Comparison of ENCODE assay signal across 26 cellular contexts in genomic region chr2:79831919-79832318, GRCh38.
A peak's percentile ranks its signal among the peaks of the same experiment; 100 is the strongest.
DNase-seq lines count a peak whose midpoint lies in the region; ATAC-seq and TF ChIP-seq lines count a peak whose summit lies in the region.
"Had no signal": no experiment of that assay in that cellular context is flagged by ENCODE, and none has a peak within 500 bp of the region (broad histone marks: within the 10 kb centered on the region; RNA-seq: fewer than 3 reads in every experiment).

No MANE protein-coding gene starts in this region.

- H3K27ac ChIP-seq in ectodermal cell (ENCODE audit: insufficient read depth, low read depth, low read length, poor library complexity, severe bottlenecking) = peak overlapping the region; percentile 61
- H3K27ac ChIP-seq in effector memory CD4-positive, alpha-beta T cell (ENCODE audit: insufficient read depth, low read length, poor library complexity, severe bottlenecking) = no peak overlapping the region
- H3K27ac ChIP-seq: 22Rv1, cardiac muscle cell, gastrocnemius medialis, pancreas, right atrium auricular region, spleen had no signal

- H3K36me3 ChIP-seq in ectodermal cell (ENCODE audit: control insufficient read depth, insufficient read depth, low read length) = no peaks in the 10 kb centered on the region
- no peaks in the 10 kb centered on the region for H3K36me3 ChIP-seq in effector memory CD4-positive, alpha-beta T cell (ENCODE audit: control insufficient read depth, insufficient read depth, low read length)
- H3K36me3 ChIP-seq: cardiac muscle cell, gastrocnemius medialis, pancreas, right atrium auricular region, spleen had no signal

- no peak overlapping the region for H3K4me3 ChIP-seq in ectodermal cell (ENCODE audit: insufficient read depth, low read depth, low read length)
- no peak overlapping the region for H3K4me3 ChIP-seq in effector memory CD4-positive, alpha-beta T cell (ENCODE audit: insufficient read depth, low read depth, low read length, poor library complexity, severe bottlenecking)
- H3K4me3 ChIP-seq: cardiac muscle cell, gastrocnemius medialis, K562, pancreas, right atrium auricular region, spleen had no signal

- DNase-seq in NCI-H345 (lab: John Stamatoyannopoulos, UW) (peak; percentile 20), NCI-H345 treated with DMSO at 0.1 percent for 48 hours (lab: John Stamatoyannopoulos, UW; ENCODE audit: unreplicated experiment) (no peak), nephron progenitor cell (no peak), HuH-7.5 (ENCODE audit: low spot score) (no peak), NOMO-1 (lab: John Stamatoyannopoulos, UW; ENCODE audit: unreplicated experiment in 2 of 2) (no peak)
- DNase-seq in effector memory CD4-positive, alpha-beta T cell = no peak
- DNase-seq: activated CD8-positive, alpha-beta T cell treated with anti-CD3 and anti-CD28 coated beads for 36 hours; activated naive CD4-positive, alpha-beta T cell treated with anti-CD3 and anti-CD28 coated beads, Interleukin-2, amount 50 U/mL, for 16 hours; CD4-positive, CD25-positive, alpha-beta regulatory T cell; gastrocnemius medialis; HFFc6; naive thymus-derived CD4-positive, alpha-beta T cell; NCI-H187; NCI-H2227 treated with DMSO at 0.1 percent for 48 hours; NCI-H82; pancreas; SK-N-SH; spleen; T-helper 2 cell had no signal

- 68 to 74% methylated on average over 3 of the region's 3 CpGs for WGBS in ectodermal cell, 2 experiments

- no peak for TF ChIP-seq CTCF in nephron progenitor cell (IDR thresholded peaks at IDR 0.05)

- no peaks in the 10 kb centered on the region for H3K9me3 ChIP-seq in ectodermal cell (ENCODE audit: control insufficient read depth, low read length)
- no peaks in the 10 kb centered on the region for H3K9me3 ChIP-seq in effector memory CD4-positive, alpha-beta T cell (ENCODE audit: control insufficient read depth, low read length)
- H3K9me3 ChIP-seq: gastrocnemius medialis, pancreas, right atrium auricular region, SK-N-SH, spleen had no signal

- H3K4me1 Mint-ChIP-seq in nephron progenitor cell = peaks cover 37% of the 10 kb centered on the region
- H3K4me1 Mint-ChIP-seq: activated T-helper 17 cell treated with anti-CD3 and anti-CD28 coated beads, Interleukin-2, amount 50 U/mL, for 72 hours; CD4-positive, CD25-positive, alpha-beta regulatory T cell; naive thymus-derived CD4-positive, alpha-beta T cell had no signal

- no peaks in the 10 kb centered on the region for H3K27me3 ChIP-seq in ectodermal cell (ENCODE audit: control insufficient read depth, insufficient read depth, low read length, poor library complexity, severe bottlenecking)
- H3K27me3 ChIP-seq in effector memory CD4-positive, alpha-beta T cell (replicated peaks; ENCODE audit: control insufficient read depth, insufficient read depth, low read length, poor library complexity, severe bottlenecking) = no peaks in the 10 kb centered on the region
- H3K27me3 ChIP-seq: cardiac muscle cell, gastrocnemius medialis, pancreas, right atrium auricular region, spleen had no signal

- no peaks in the 10 kb centered on the region for H3K36me3 Mint-ChIP-seq in nephron progenitor cell (ENCODE audit: low read depth)
- H3K36me3 Mint-ChIP-seq: CD4-positive, CD25-positive, alpha-beta regulatory T cell; naive thymus-derived CD4-positive, alpha-beta T cell had no signal

- H3K9me3 Mint-ChIP-seq in nephron progenitor cell = no peaks in the 10 kb centered on the region
- H3K9me3 Mint-ChIP-seq: HFFc6 had no signal

- peaks cover 13% of the 10 kb centered on the region for H3K4me1 ChIP-seq in ectodermal cell (ENCODE audit: control insufficient read depth, insufficient read depth, low read length)
- H3K4me1 ChIP-seq in effector memory CD4-positive, alpha-beta T cell (ENCODE audit: control insufficient read depth, insufficient read depth, low read length, poor library complexity, severe bottlenecking) = no peaks in the 10 kb centered on the region
- H3K4me1 ChIP-seq: gastrocnemius medialis, pancreas, right atrium auricular region, spleen had no signal

- ATAC-seq in GM21423 (IDR thresholded peaks at IDR 0.05; ENCODE audit: unreplicated experiment) = no peak
- ATAC-seq: activated CD8-positive, alpha-beta T cell treated with anti-CD3 and anti-CD28 coated beads for 36 hours; activated T-helper 17 cell treated with anti-CD3 and anti-CD28 coated beads, Interleukin-2, amount 50 U/mL, for 72 hours; gastrocnemius medialis; K562; naive thymus-derived CD4-positive, alpha-beta T cell had no signal

- H3K27me3 Mint-ChIP-seq in nephron progenitor cell (ENCODE audit: low read depth, poor library complexity) = no peaks in the 10 kb centered on the region
- H3K27me3 Mint-ChIP-seq: activated CD8-positive, alpha-beta T cell treated with anti-CD3 and anti-CD28 coated beads for 36 hours; activated T-helper 17 cell treated with anti-CD3 and anti-CD28 coated beads, Interleukin-2, amount 50 U/mL, for 72 hours; CD4-positive, CD25-positive, alpha-beta regulatory T cell; naive thymus-derived CD4-positive, alpha-beta T cell had no signal

- peak overlapping the region; percentile 83 for H3K27ac Mint-ChIP-seq in nephron progenitor cell
- H3K27ac Mint-ChIP-seq: activated CD8-positive, alpha-beta T cell treated with anti-CD3 and anti-CD28 coated beads for 36 hours; activated T-helper 17 cell treated with anti-CD3 and anti-CD28 coated beads, Interleukin-2, amount 50 U/mL, for 72 hours; CD4-positive, CD25-positive, alpha-beta regulatory T cell; HFFc6; naive thymus-derived CD4-positive, alpha-beta T cell had no signal

- H3K4me3 Mint-ChIP-seq in nephron progenitor cell = no peak overlapping the region
- H3K4me3 Mint-ChIP-seq: activated CD8-positive, alpha-beta T cell treated with anti-CD3 and anti-CD28 coated beads for 36 hours; activated T-helper 17 cell treated with anti-CD3 and anti-CD28 coated beads, Interleukin-2, amount 50 U/mL, for 72 hours; CD4-positive, CD25-positive, alpha-beta regulatory T cell; HFFc6; naive thymus-derived CD4-positive, alpha-beta T cell had no signal
